ENCODE assay signal across 2 cellular contexts in genomic region chr19:55645512-55645881, GRCh38.
TF ChIP-seq lines count a peak whose summit lies in the region.

No MANE protein-coding gene starts in this region.

TF ChIP-seq in SK-N-SH, 30 proteins besides CTCF, POLR2A, EP300 and RAD21:
- no peak for TF ChIP-seq GABPA (IDR thresholded peaks at IDR 0.05; ENCODE audit: low read depth)
- TF ChIP-seq YY1 (IDR thresholded peaks at IDR 0.05; ENCODE audit: low read depth), result no peak
- no peak for TF ChIP-seq MXI1 (IDR thresholded peaks at IDR 0.05; ENCODE audit: low read depth, low read length)
- no peak for TF ChIP-seq TEAD4 (IDR thresholded peaks at IDR 0.05; ENCODE audit: borderline replicate concordance, insufficient read depth)
- TF ChIP-seq FOSL2 (IDR thresholded peaks at IDR 0.05; ENCODE audit: borderline replicate concordance, low read depth), result no peak

TF ChIP-seq in SK-N-SH treated with all-trans-retinoic acid at 6 μM for 48 hours, 23 proteins besides CTCF, POLR2A, EP300 and RAD21:
- TF ChIP-seq TOX (CRISPR knock-in tag; IDR thresholded peaks at IDR 0.05; ENCODE audit: borderline replicate concordance) (no peak), OSR1 (CRISPR knock-in tag; IDR thresholded peaks at IDR 0.05) (no peak), GLIS3 (CRISPR knock-in tag; IDR thresholded peaks at IDR 0.05) (no peak), PATZ1 (CRISPR knock-in tag; IDR thresholded peaks at IDR 0.05; ENCODE audit: borderline replicate concordance) (no peak), ZFP3 (CRISPR knock-in tag; IDR thresholded peaks at IDR 0.05) (no peak)
